ENCODE assay signal across 2 cellular contexts in the genomic region with DNA sequence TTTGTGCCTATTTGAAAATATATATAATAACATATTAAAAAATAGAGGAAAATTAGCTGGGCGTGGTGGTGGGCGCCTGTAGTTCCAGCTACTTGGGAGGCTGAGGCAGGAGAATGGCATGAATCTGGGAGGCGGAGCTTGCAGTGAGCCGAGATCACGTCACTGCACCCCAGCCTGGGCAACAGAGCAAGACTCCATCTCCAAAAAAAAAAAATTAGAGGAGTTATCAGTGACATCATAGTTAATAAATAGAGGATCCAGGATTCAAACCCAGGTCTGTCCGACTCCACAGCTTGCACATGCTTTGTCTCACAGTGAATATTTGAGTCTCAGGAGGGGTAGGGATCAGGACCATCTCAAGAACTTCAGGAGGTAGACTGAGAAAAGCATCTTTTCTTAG. TPM values are rescaled to one million over a fixed set of nuclear protein-coding genes. Genes with fewer than 3 reads are reported as not detected.
"Had no signal": no experiment of that assay in that cellular context is flagged by ENCODE, and none has a peak within 500 bp of the region (broad histone marks: within the 10 kb centered on the region; RNA-seq: fewer than 3 reads in every experiment).

No MANE protein-coding gene starts in this region.

RNA-seq across cellular contexts. Expression of a gene that starts 22.2 kb away (rescaled TPM):
- total RNA-seq: GM23248, HFFc6 had no signal
- polyA plus RNA-seq: GM23248 had no signal
